Comparison of ENCODE assay signal across 8 cellular contexts in genomic region chr12:47717443-47718193, GRCh38. TPM values are rescaled to one million over a fixed set of nuclear protein-coding genes. Genes with fewer than 3 reads are reported as not detected.
A peak's percentile ranks its signal among the peaks of the same experiment; 100 is the strongest.
DNase-seq lines count a peak whose midpoint lies in the region; ATAC-seq and TF ChIP-seq lines count a peak whose summit lies in the region.

No MANE protein-coding gene starts in this region.

- peak overlapping the region; percentile 57 for H2AFZ ChIP-seq in ACC112 (ENCODE audit: low read length, unreplicated experiment)

- H3K27ac ChIP-seq in ACC112 (ENCODE audit: low read depth, low read length) (peak overlapping the region; percentile 50), cingulate gyrus (ENCODE audit: low read depth, low read length) (peak overlapping the region; percentile 83)

- H3K36me3 Mint-ChIP-seq in WTC11, result no peaks in the 10 kb centered on the region

- TF ChIP-seq CTCF in WTC11 (IDR thresholded peaks at IDR 0.05), result peak; percentile 74
- peak; percentile 88 for TF ChIP-seq CTCF in kidney epithelial cell (IDR thresholded peaks at IDR 0.05; ENCODE audit: insufficient read depth, low read length, poor library complexity, severe bottlenecking)

- H3K36me3 ChIP-seq in ACC112 (ENCODE audit: insufficient read depth, low read length) (no peaks in the 10 kb centered on the region), kidney epithelial cell (ENCODE audit: control insufficient read depth, insufficient read depth, low read length) (no peaks in the 10 kb centered on the region)

- H3K9me3 Mint-ChIP-seq in WTC11, result no peaks in the 10 kb centered on the region

- POLR2A ChIA-PET in WTC11 (lab: Charles Lee), result no interaction called here

- ATAC-seq in GM19438 (IDR thresholded peaks at IDR 0.05; ENCODE audit: low read depth, unreplicated experiment) (peak; percentile 84), WTC11 (peak; percentile 95), HG02970 (IDR thresholded peaks at IDR 0.05; ENCODE audit: low FRiP score, unreplicated experiment) (no peak)

- no peaks in the 10 kb centered on the region for H3K79me2 ChIP-seq in ACC112 (ENCODE audit: control insufficient read depth, insufficient read depth, low read length, unreplicated experiment)

- H3K27me3 ChIP-seq in ACC112 (ENCODE audit: insufficient read depth, low read length) (no peaks in the 10 kb centered on the region), kidney epithelial cell (ENCODE audit: control insufficient read depth, insufficient read depth, low read length) (no peaks in the 10 kb centered on the region)

- H3K4me3 ChIP-seq in ACC112 (ENCODE audit: low read depth, low read length) (no peak overlapping the region), kidney epithelial cell (ENCODE audit: low read depth, low read length) (no peak overlapping the region)

- peaks cover 80% of the 10 kb centered on the region for H3K27me3 Mint-ChIP-seq in WTC11 (ENCODE audit: low read depth)

- DNase-seq in NCI-H1930 (lab: John Stamatoyannopoulos, UW) (peak; percentile 53 to 70), WTC11 (ENCODE audit: low spot score) (peak; percentile 88), kidney epithelial cell (ENCODE audit: low read depth) (no peak)
- peak; percentile 33 for DNase-seq in stimulated activated CD4-positive, alpha-beta T cell treated with anti-CD3 and anti-CD28 coated beads, Interleukin-12 subunit alpha, Interleukin-12 subunit beta, amount 100 ng/mL, for 4 hours

- H3K4me1 Mint-ChIP-seq in WTC11, result peaks cover 29% of the 10 kb centered on the region

- H3K4me1 ChIP-seq in ACC112 (ENCODE audit: control insufficient read depth, insufficient read depth, low read length, unreplicated experiment), result peaks cover 7% of the 10 kb centered on the region

- peak overlapping the region; percentile 77 for H3K27ac Mint-ChIP-seq in WTC11

- no peak overlapping the region for H3K4me3 Mint-ChIP-seq in WTC11

- CTCF ChIA-PET in WTC11 (lab: Charles Lee), result interaction anchor here (0.6 to 8.3 kb wide), 20 partner anchors 11 to 1702 kb away, joined by 3 to 104 read pairs (median 4); partner anchors contain the start of genes RAPGEF3, RPAP3, SLC48A1 and VDR

TF ChIP-seq in WTC11, 78 proteins besides CTCF, POLR2A, EP300 and RAD21:
- TF ChIP-seq, protein P1, sequence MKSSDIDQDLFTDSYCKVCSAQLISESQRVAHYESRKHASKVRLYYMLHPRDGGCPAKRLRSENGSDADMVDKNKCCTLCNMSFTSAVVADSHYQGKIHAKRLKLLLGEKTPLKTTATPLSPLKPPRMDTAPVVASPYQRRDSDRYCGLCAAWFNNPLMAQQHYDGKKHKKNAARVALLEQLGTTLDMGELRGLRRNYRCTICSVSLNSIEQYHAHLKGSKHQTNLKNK (CRISPR knock-in tag; IDR thresholded peaks at IDR 0.05), result no peak
- TF ChIP-seq FOXP1 (CRISPR knock-in tag; IDR thresholded peaks at IDR 0.05; ENCODE audit: borderline replicate concordance) (0 out of 2 replicates have a peak, but pooled peaks have one; percentile 14), ETV6 (CRISPR knock-in tag; IDR thresholded peaks at IDR 0.05) (0 out of 2 replicates have a peak, but pooled peaks have one; percentile 46), IRF2 (CRISPR knock-in tag; IDR thresholded peaks at IDR 0.05; ENCODE audit: borderline replicate concordance, low read depth) (no peak), CBFB (CRISPR knock-in tag; IDR thresholded peaks at IDR 0.05; ENCODE audit: low read depth) (no peak), NR1H2 (CRISPR knock-in tag; IDR thresholded peaks at IDR 0.05) (no peak), ZNF219 (CRISPR knock-in tag; IDR thresholded peaks at IDR 0.05; ENCODE audit: borderline replicate concordance) (no peak), FOXK1 (CRISPR knock-in tag; IDR thresholded peaks at IDR 0.05) (peak; percentile 41; the same call in 1 of the 2 replicates), MYBL2 (CRISPR knock-in tag; IDR thresholded peaks at IDR 0.05) (no peak)
- TF ChIP-seq, protein P2, sequence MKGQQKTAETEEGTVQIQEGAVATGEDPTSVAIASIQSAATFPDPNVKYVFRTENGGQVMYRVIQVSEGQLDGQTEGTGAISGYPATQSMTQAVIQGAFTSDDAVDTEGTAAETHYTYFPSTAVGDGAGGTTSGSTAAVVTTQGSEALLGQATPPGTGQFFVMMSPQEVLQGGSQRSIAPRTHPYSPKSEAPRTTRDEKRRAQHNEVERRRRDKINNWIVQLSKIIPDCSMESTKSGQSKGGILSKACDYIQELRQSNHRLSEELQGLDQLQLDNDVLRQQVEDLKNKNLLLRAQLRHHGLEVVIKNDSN (CRISPR knock-in tag; IDR thresholded peaks at IDR 0.05), result no peak
- TF ChIP-seq, protein P3, sequence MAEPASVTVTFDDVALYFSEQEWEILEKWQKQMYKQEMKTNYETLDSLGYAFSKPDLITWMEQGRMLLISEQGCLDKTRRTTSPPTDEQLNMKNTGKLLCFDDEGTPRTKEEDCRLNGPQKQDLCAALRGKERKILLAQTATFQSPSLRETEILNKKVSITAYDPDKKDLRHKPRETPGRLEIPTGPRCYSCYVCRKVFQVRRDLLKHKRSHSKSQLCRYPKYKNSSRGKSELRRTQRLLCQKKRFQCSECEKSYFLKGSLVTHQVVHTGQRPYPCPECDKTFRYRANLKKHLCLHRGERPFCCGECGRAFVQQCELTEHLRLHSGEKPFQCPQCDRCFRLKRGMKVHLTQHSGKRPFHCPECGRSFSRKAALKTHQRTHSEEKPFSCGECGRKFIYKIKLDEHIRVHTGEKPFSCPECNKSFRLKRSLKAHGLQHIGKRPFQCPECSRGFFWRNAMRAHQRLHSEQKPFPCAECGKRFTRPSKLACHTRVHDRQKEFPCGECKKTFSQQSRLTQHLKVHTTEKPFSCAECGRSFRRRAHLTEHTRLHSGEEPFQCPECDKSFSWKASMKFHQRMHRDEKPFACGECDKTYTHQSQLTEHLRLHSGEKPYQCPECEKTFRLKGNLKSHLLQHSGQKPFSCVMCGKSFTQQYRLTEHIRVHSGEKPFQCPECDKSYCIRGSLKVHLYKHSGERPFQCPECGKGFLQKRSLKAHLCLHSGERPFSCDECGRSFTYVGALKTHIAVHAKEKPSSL (CRISPR knock-in tag; conservative IDR thresholded peaks at IDR 0.05), result no peak

RNA-seq across cellular contexts. Expression of gene ENDOU, which starts 7.7 kb away (rescaled TPM):
- not detected in 3 replicates for total RNA-seq in WTC11 (2021)
- total RNA-seq in kidney epithelial cell, result not detected in 2 replicates

RNA-seq across cellular contexts. Expression of gene RPAP3, which starts 11.8 kb away (rescaled TPM):
- total RNA-seq in WTC11 (2021) (34.4 to 44.3 TPM (median 40.6 TPM) in 3 replicates), kidney epithelial cell (15.7 and 27.7 TPM in 2 replicates)

RNA-seq across cellular contexts. Expression of gene RAPGEF3, which starts 41.1 kb away (rescaled TPM):
- total RNA-seq in WTC11 (2021), result 9.0 to 13.3 TPM (median 9.7 TPM) in 3 replicates
- total RNA-seq in kidney epithelial cell, result 8.7 and 14.3 TPM in 2 replicates

RNA-seq across cellular contexts. Expression of gene SLC48A1, which starts 55.4 kb away (rescaled TPM):
- 13.5 to 16.8 TPM (median 13.8 TPM) in 3 replicates for total RNA-seq in WTC11 (2021)
- 18.5 and 26.5 TPM in 2 replicates for total RNA-seq in kidney epithelial cell
